Comparison of ENCODE assay signal across 8 cellular contexts in genomic region chr4:184310171-184310567, GRCh38.
DNase-seq lines count a peak whose midpoint lies in the region; ATAC-seq and TF ChIP-seq lines count a peak whose summit lies in the region.

No MANE protein-coding gene starts in this region.

- ATAC-seq in left ventricle myocardium superior (peak; percentile 70), upper lobe of right lung (peak; percentile 91), GM18909 (IDR thresholded peaks at IDR 0.05; ENCODE audit: poor library complexity, unreplicated experiment) (no peak)

- no peak overlapping the region for H3K27ac ChIP-seq in upper lobe of right lung

- H3K36me3 ChIP-seq in BE2C = no peaks in the 10 kb centered on the region
- H3K36me3 ChIP-seq in upper lobe of right lung = no peaks in the 10 kb centered on the region

- H3K27me3 ChIP-seq in BE2C (no peaks in the 10 kb centered on the region), upper lobe of right lung (no peaks in the 10 kb centered on the region)

- peak; percentile 22; the same call in 1 of the 2 replicates for TF ChIP-seq CTCF in BE2C (IDR thresholded peaks at IDR 0.05; ENCODE audit: low read depth, low read length)
- peak; percentile 8 for TF ChIP-seq CTCF in HFF-Myc (IDR thresholded peaks at IDR 0.05; ENCODE audit: low read depth, low read length, missing control alignments)
- TF ChIP-seq CTCF in upper lobe of right lung (IDR thresholded peaks at IDR 0.05) = peak; percentile 38

- H3K9me3 ChIP-seq in BE2C (no peaks in the 10 kb centered on the region), upper lobe of right lung (no peaks in the 10 kb centered on the region)

- DNase-seq in BE2C = no peak
- no peak for DNase-seq in HFF-Myc (ENCODE audit: extremely low read depth, low read depth)
- DNase-seq in activated CD4-positive, alpha-beta T cell treated with anti-CD3 and anti-CD28 coated beads, Interleukin-2, amount 50 U/mL, for 1 hour = peak; percentile 32
- peak; percentile 35 for DNase-seq in left ventricle myocardium superior
- no peak for DNase-seq in upper lobe of right lung
- no peak for DNase-seq in foreskin melanocyte
- DNase-seq in cerebellum (ENCODE audit: low spot score) = no peak

- intact Hi-C loops in left ventricle myocardium superior (cut with micrococcal nuclease) = no loop called here
- intact Hi-C loops in upper lobe of right lung (cut with DNase I) = no loop called here

- no peaks in the 10 kb centered on the region for H3K4me1 ChIP-seq in BE2C
- H3K4me1 ChIP-seq in upper lobe of right lung = no peaks in the 10 kb centered on the region

- no peak overlapping the region for H3K4me3 ChIP-seq in BE2C (ENCODE audit: low read depth, low read length)
- no peak overlapping the region for H3K4me3 ChIP-seq in HFF-Myc (replicated peaks; ENCODE audit: low read depth, low read length)
- no peak overlapping the region for H3K4me3 ChIP-seq in upper lobe of right lung

Comparison
In these comparisons a context has a peak if more than half of its experiments do, and no peak if none do; other contexts are left out.
1. DNase-seq: peak in activated CD4-positive, alpha-beta T cell treated with anti-CD3 and anti-CD28 coated beads, Interleukin-2, amount 50 U/mL, for 1 hour (single experiment) and left ventricle myocardium superior (single experiment); none in BE2C (single experiment), HFF-Myc (single experiment), upper lobe of right lung (single experiment), foreskin melanocyte (single experiment) and cerebellum (single experiment).
2. Peak in every context shown above with its lines, with median percentiles within 50 percentile points of each other: CTCF ChIP-seq.